Comparison of ENCODE assay signal across 8 cellular contexts in genomic region chrX:71095033-71095432, GRCh38. TPM values are rescaled to one million over a fixed set of nuclear protein-coding genes. Genes with fewer than 3 reads are reported as not detected.
DNase-seq lines count a peak whose midpoint lies in the region; ATAC-seq and TF ChIP-seq lines count a peak whose summit lies in the region.

No MANE protein-coding gene starts in this region.

- no peaks in the 10 kb centered on the region for H3K27me3 Mint-ChIP-seq in chondrocyte (ENCODE audit: low read depth)
- peaks cover 0 to 16% of the 10 kb centered on the region in 2 donors for H3K27me3 Mint-ChIP-seq in natural killer cell treated with Interleukin-12 subunit alpha and Interleukin-12 subunit beta and Interleukin-15 and Interleukin-18, amount 100 ng/mL, for 72 hours

- no peak overlapping the region for H2BK120ac ChIP-seq in IMR-90 (ENCODE audit: low read depth, low read length)

- peak overlapping the region; percentile 86 for H3K4me3 Mint-ChIP-seq in chondrocyte (ENCODE audit: unreplicated experiment)
- peak overlapping the region; percentile 99 for H3K4me3 Mint-ChIP-seq in natural killer cell treated with Interleukin-12 subunit alpha and Interleukin-12 subunit beta and Interleukin-15 and Interleukin-18, amount 100 ng/mL, for 72 hours

- peak overlapping the region in 10 of 11 experiments; percentile 36 to 71 (median 63); a peak in 15 of 22 replicates for H3K27ac ChIP-seq in BLaER1 treated with 17β-estradiol and CSF1 and Interleukin-3, amounts not matched to agents 10 nM and 100 nM
- H3K27ac ChIP-seq in IMR-90 (ENCODE audit: insufficient read depth, low read length): no peak overlapping the region

- H2BK5ac ChIP-seq in IMR-90 (ENCODE audit: low read depth, low read length, poor library complexity, severe bottlenecking): no peak overlapping the region

- H3K36me3 Mint-ChIP-seq in chondrocyte (ENCODE audit: low read depth): no peaks in the 10 kb centered on the region
- H3K36me3 Mint-ChIP-seq in natural killer cell treated with Interleukin-12 subunit alpha and Interleukin-12 subunit beta and Interleukin-15 and Interleukin-18, amount 100 ng/mL, for 72 hours: no peaks in the 10 kb centered on the region

- 0 out of 2 replicates have a peak overlapping the region, but pooled peaks have one; percentile 67 for H3K23ac ChIP-seq in IMR-90 (ENCODE audit: low read depth, low read length)

- peaks cover 3% of the 10 kb centered on the region for H3K9me3 Mint-ChIP-seq in chondrocyte (ENCODE audit: low read depth)
- H3K9me3 Mint-ChIP-seq in natural killer cell treated with Interleukin-12 subunit alpha and Interleukin-12 subunit beta and Interleukin-15 and Interleukin-18, amount 100 ng/mL, for 72 hours: no peaks in the 10 kb centered on the region

- peak overlapping the region; percentile 26; the same call in 1 of the 2 replicates for H4K91ac ChIP-seq in IMR-90 (ENCODE audit: insufficient read depth, low read depth, low read length)

- CTCF ChIA-PET in IMR-90 (lab: Yijun Ruan, JAX): no interaction called here

- peak overlapping the region; percentile 95; the same call in 1 of the 2 replicates for H3K18ac ChIP-seq in IMR-90 (ENCODE audit: low read depth, low read length)

- intact Hi-C loops in IMR-90 (cut with micrococcal nuclease): no loop called here

- peak overlapping the region; percentile 58 for H3K14ac ChIP-seq in IMR-90 (replicated peaks; ENCODE audit: low read depth, low read length)

- TF ChIP-seq RAD21 in IMR-90 (IDR thresholded peaks at IDR 0.05; ENCODE audit: low read length): no peak

- H3K27me3 ChIP-seq in BLaER1 treated with 17β-estradiol and CSF1 and Interleukin-3, amounts not matched to agents 10 nM and 100 nM: peaks cover 78 to 98% (median 88%) of the 10 kb centered on the region in 11 experiments
- H3K27me3 ChIP-seq in IMR-90 (ENCODE audit: control insufficient read depth, insufficient read depth, low read length): peaks cover 18% of the 10 kb centered on the region

- in situ Hi-C loops in IMR-90 (cut with MboI; ENCODE audit: low sequenced_read_pairs): no loop called here

- H3K27ac Mint-ChIP-seq in chondrocyte (ENCODE audit: unreplicated experiment): no peak overlapping the region
- peak overlapping the region; percentile 77 to 88 for H3K27ac Mint-ChIP-seq in natural killer cell treated with Interleukin-12 subunit alpha and Interleukin-12 subunit beta and Interleukin-15 and Interleukin-18, amount 100 ng/mL, for 72 hours

- peak overlapping the region; percentile 48 to 80 (median 74); a peak in 20 of 22 replicates for H3K9ac ChIP-seq in BLaER1 treated with 17β-estradiol and CSF1 and Interleukin-3, amounts not matched to agents 10 nM and 100 nM
- peak overlapping the region; percentile 86 for H3K9ac ChIP-seq in IMR-90 (ENCODE audit: low read depth, low read length)

- no peak overlapping the region for H2BK20ac ChIP-seq in IMR-90 (ENCODE audit: low read depth, low read length)

- 49% methylated on average over 4 of the region's 6 CpGs; no CpG with 5 or more reads in 1 of the 2 experiments for WGBS in IMR-90 (ENCODE audit: extremely low coverage in 2 of 2, insufficient read length in 1 of 2), 2 experiments

- no peak overlapping the region for H2AK5ac ChIP-seq in IMR-90 (ENCODE audit: low read depth, low read length)

- ATAC-seq in IMR-90 (ENCODE audit: low read depth): 0 out of 2 replicates have a peak, but pooled peaks have one; percentile 3
- no peak for ATAC-seq in natural killer cell treated with Interleukin-12 subunit alpha and Interleukin-12 subunit beta and Interleukin-15 and Interleukin-18, amount 100 ng/mL, for 72 hours

- H3K4me2 ChIP-seq in BLaER1 treated with 17β-estradiol and CSF1 and Interleukin-3, amounts not matched to agents 10 nM and 100 nM: peak overlapping the region; percentile 58 to 82 (median 72)
- peak overlapping the region; percentile 97 for H3K4me2 ChIP-seq in IMR-90 (ENCODE audit: low read depth, low read length)

- TF ChIP-seq POLR2A in IMR-90 (IDR thresholded peaks at IDR 0.05; ENCODE audit: low read depth, low read length): no peak

- no peaks in the 10 kb centered on the region for H3K9me3 ChIP-seq in BLaER1 treated with 17β-estradiol and CSF1 and Interleukin-3, amounts not matched to agents 10 nM and 100 nM (replicated peaks in 1 of 11)
- H3K9me3 ChIP-seq in IMR-90 (ENCODE audit: control insufficient read depth, insufficient read depth, low read length): no peaks in the 10 kb centered on the region

- POLR2A ChIA-PET in IMR-90 (lab: Charles Lee; ENCODE audit: unreplicated experiment): no interaction called here

- peaks cover 8% of the 10 kb centered on the region for H3K4me1 Mint-ChIP-seq in chondrocyte (ENCODE audit: low read depth)
- H3K4me1 Mint-ChIP-seq in natural killer cell treated with Interleukin-12 subunit alpha and Interleukin-12 subunit beta and Interleukin-15 and Interleukin-18, amount 100 ng/mL, for 72 hours (ENCODE audit: low read depth in 2 of 2): peaks cover 15 to 20% of the 10 kb centered on the region in 2 donors

- peak overlapping the region; percentile 73; the same call in 1 of the 2 replicates for H3K56ac ChIP-seq in IMR-90 (ENCODE audit: extremely low read depth, insufficient read depth, low read length)

- H3K36me3 ChIP-seq in BLaER1 treated with 17β-estradiol and CSF1 and Interleukin-3, amounts not matched to agents 10 nM and 100 nM: no peaks in the 10 kb centered on the region
- no peaks in the 10 kb centered on the region for H3K36me3 ChIP-seq in IMR-90 (ENCODE audit: control insufficient read depth, insufficient read depth, low read length)

- DNase-seq in IMR-90 (no peak), chondrocyte (ENCODE audit: low spot score) (no peak), DMS153 treated with DMSO at 0.1 percent for 48 hours (lab: John Stamatoyannopoulos, UW; ENCODE audit: unreplicated experiment) (no peak), RPMI8226 (no peak), NCI-H2081 (lab: John Stamatoyannopoulos, UW) (no peak), cerebellum (ENCODE audit: low spot score) (no peak)
- no peak for DNase-seq in natural killer cell treated with Interleukin-12 subunit alpha and Interleukin-12 subunit beta and Interleukin-15 and Interleukin-18, amount 100 ng/mL, for 72 hours (ENCODE audit: low spot score)

- H4K5ac ChIP-seq in IMR-90 (ENCODE audit: low read depth, low read length): peak overlapping the region; percentile 99; the same call in 1 of the 2 replicates

- H3K9me1 ChIP-seq in IMR-90 (ENCODE audit: insufficient read depth, low read length): no peaks in the 10 kb centered on the region

- H3K79me1 ChIP-seq in IMR-90 (ENCODE audit: low read depth in 1 of 2, low read length in 2 of 2): no peaks in the 10 kb centered on the region

- dilution Hi-C loops in IMR-90 (cut with HindIII; ENCODE audit: low sequenced_read_pairs, unreplicated experiment): no loop called here

- TF ChIP-seq CTCF in IMR-90 (conservative IDR thresholded peaks at IDR 0.05; ENCODE audit: low read depth, low read length): no peak
- no peak for TF ChIP-seq CTCF in chondrocyte (IDR thresholded peaks at IDR 0.05)

- peak overlapping the region; percentile 69 for H2AFZ ChIP-seq in IMR-90 (replicated peaks; ENCODE audit: low read length, poor library complexity)

- no peak overlapping the region for H2AK9ac ChIP-seq in IMR-90 (replicated peaks; ENCODE audit: low read depth, low read length, poor library complexity)

- no TSS peak for BruUV-seq in IMR-90 (replicated peaks; lab: Mats Ljungman, UMichigan)

- H3K4me1 ChIP-seq in BLaER1 treated with 17β-estradiol and CSF1 and Interleukin-3, amounts not matched to agents 10 nM and 100 nM: peaks cover 16 to 44% (median 26%) of the 10 kb centered on the region in 10 experiments
- H3K4me1 ChIP-seq in IMR-90 (ENCODE audit: control insufficient read depth, insufficient read depth, low read length): no peaks in the 10 kb centered on the region

- peaks cover 0 to 16% (median 0%) of the 10 kb centered on the region in 11 experiments; a peak in 6 of 22 replicates for H4K20me1 ChIP-seq in BLaER1 treated with 17β-estradiol and CSF1 and Interleukin-3, amounts not matched to agents 10 nM and 100 nM
- no peaks in the 10 kb centered on the region for H4K20me1 ChIP-seq in IMR-90 (ENCODE audit: insufficient read depth, low read length)

- no peak overlapping the region for H2BK15ac ChIP-seq in IMR-90 (ENCODE audit: low read depth, low read length)

- peak overlapping the region; percentile 90 to 91; a peak in 3 of 4 replicates for H4K8ac ChIP-seq in IMR-90 (ENCODE audit: low read depth in 2 of 2, low read length in 2 of 2)

- peak overlapping the region; percentile 68; the same call in 1 of the 2 replicates for H3K4ac ChIP-seq in IMR-90 (ENCODE audit: low read depth, low read length)

- H3K4me3 ChIP-seq in BLaER1 treated with 17β-estradiol and CSF1 and Interleukin-3, amounts not matched to agents 10 nM and 100 nM: peak overlapping the region; percentile 49 to 75 (median 62)
- H3K4me3 ChIP-seq in IMR-90 (ENCODE audit: insufficient read depth, low read depth, low read length): peak overlapping the region; percentile 89

RNA-seq across cellular contexts. Expression of gene FOXO4, which starts 0.6 kb away (rescaled TPM):
- total RNA-seq in IMR-90 (2012; rRNA removed) (1.4 and 2.0 TPM in 2 replicates), chondrocyte (7.9 to 9.3 TPM (median 8.2 TPM) in 3 replicates), cerebellum (6.1 TPM)
- polyA plus RNA-seq in IMR-90 (2012; rRNA removed): 1.4 and 2.6 TPM in 2 replicates
- 2.3 and 2.6 TPM in 2 replicates for polyA plus RNA-seq in IMR-90 (2012; cell fraction: cytosol; rRNA removed)
- polyA plus RNA-seq in IMR-90 (2012; cell fraction: nucleus; rRNA removed; ENCODE audit: low replicate concordance): 4.3 and 4.9 TPM in 2 replicates
- 10 to 100 TPM; 10.0 to 20.6 TPM for total RNA-seq in natural killer cell treated with Interleukin-12 subunit alpha and Interleukin-12 subunit beta and Interleukin-15 and Interleukin-18, amount 100 ng/mL, for 72 hours

RNA-seq across cellular contexts. Expression of gene CXorf65, which starts 11.5 kb away (rescaled TPM):
- not detected in 2 replicates for total RNA-seq in IMR-90 (2012; rRNA removed)
- not detected in 2 replicates for polyA plus RNA-seq in IMR-90 (2012; rRNA removed)
- not detected in 2 replicates for polyA plus RNA-seq in IMR-90 (2012; cell fraction: cytosol; rRNA removed)
- polyA plus RNA-seq in IMR-90 (2012; cell fraction: nucleus; rRNA removed; ENCODE audit: low replicate concordance): not detected in 2 replicates
- total RNA-seq in chondrocyte: not detected in 3 replicates
- total RNA-seq in natural killer cell treated with Interleukin-12 subunit alpha and Interleukin-12 subunit beta and Interleukin-15 and Interleukin-18, amount 100 ng/mL, for 72 hours: 10 to 100 TPM; 18.0 to 28.1 TPM
- not detected for total RNA-seq in cerebellum

RNA-seq across cellular contexts. Expression of gene IL2RG, which starts 16.3 kb away (rescaled TPM):
- not detected in 2 replicates for total RNA-seq in IMR-90 (2012; rRNA removed)
- polyA plus RNA-seq in IMR-90 (2012; rRNA removed): not detected in 2 replicates
- polyA plus RNA-seq in IMR-90 (2012; cell fraction: cytosol; rRNA removed): not detected in 2 replicates
- polyA plus RNA-seq in IMR-90 (2012; cell fraction: nucleus; rRNA removed; ENCODE audit: low replicate concordance): not detected in 2 replicates
- not detected in 3 replicates for total RNA-seq in chondrocyte
- total RNA-seq in natural killer cell treated with Interleukin-12 subunit alpha and Interleukin-12 subunit beta and Interleukin-15 and Interleukin-18, amount 100 ng/mL, for 72 hours: 100 to 1,000 TPM; 241 to 512 TPM
- 0.64 TPM for total RNA-seq in cerebellum

RNA-seq across cellular contexts. Expression of gene MED12, which starts 23.4 kb away (rescaled TPM):
- total RNA-seq in IMR-90 (2012; rRNA removed) (9.1 and 12.5 TPM in 2 replicates), chondrocyte (32.8 to 39.8 TPM (median 33.4 TPM) in 3 replicates), cerebellum (27.3 TPM)
- polyA plus RNA-seq in IMR-90 (2012; rRNA removed): 17.3 and 19.8 TPM in 2 replicates
- 8.3 and 11.7 TPM in 2 replicates for polyA plus RNA-seq in IMR-90 (2012; cell fraction: cytosol; rRNA removed)
- 40.9 and 50.3 TPM in 2 replicates for polyA plus RNA-seq in IMR-90 (2012; cell fraction: nucleus; rRNA removed; ENCODE audit: low replicate concordance)
- 10 to 100 TPM; 68.5 to 72.9 TPM for total RNA-seq in natural killer cell treated with Interleukin-12 subunit alpha and Interleukin-12 subunit beta and Interleukin-15 and Interleukin-18, amount 100 ng/mL, for 72 hours

RNA-seq across cellular contexts. Expression of gene SNX12, which starts 26.9 kb away (rescaled TPM):
- 43.0 and 59.9 TPM in 2 replicates for total RNA-seq in IMR-90 (2012; rRNA removed)
- 55.2 and 63.0 TPM in 2 replicates for polyA plus RNA-seq in IMR-90 (2012; rRNA removed)
- polyA plus RNA-seq in IMR-90 (2012; cell fraction: cytosol; rRNA removed): 38.6 and 39.1 TPM in 2 replicates
- polyA plus RNA-seq in IMR-90 (2012; cell fraction: nucleus; rRNA removed; ENCODE audit: low replicate concordance): 24.6 and 25.7 TPM in 2 replicates
- 52.9 to 66.6 TPM (median 60.9 TPM) in 3 replicates for total RNA-seq in chondrocyte
- total RNA-seq in natural killer cell treated with Interleukin-12 subunit alpha and Interleukin-12 subunit beta and Interleukin-15 and Interleukin-18, amount 100 ng/mL, for 72 hours: 10 to 100 TPM; 43.3 to 51.8 TPM
- total RNA-seq in cerebellum: 50.1 TPM

Comparison
In these comparisons a context has a peak if more than half of its experiments do, and no peak if none do; other contexts are left out.
1. RNA of gene CXorf65, which starts 11.5 kb away (total RNA-seq): 18.0 to 28.1 TPM in natural killer cell treated with Interleukin-12 subunit alpha and Interleukin-12 subunit beta and Interleukin-15 and Interleukin-18, amount 100 ng/mL, for 72 hours; not detected in IMR-90, not detected in chondrocyte and not detected in cerebellum (single experiment); every median in the first group is over 10 times any median in the second.
2. RNA of gene IL2RG, which starts 16.3 kb away (total RNA-seq): 241 to 512 TPM in natural killer cell treated with Interleukin-12 subunit alpha and Interleukin-12 subunit beta and Interleukin-15 and Interleukin-18, amount 100 ng/mL, for 72 hours; 0.64 TPM in cerebellum (single experiment), not detected in IMR-90 and not detected in chondrocyte; every median in the first group is over 100 times any median in the second.